In the genomic region with DNA sequence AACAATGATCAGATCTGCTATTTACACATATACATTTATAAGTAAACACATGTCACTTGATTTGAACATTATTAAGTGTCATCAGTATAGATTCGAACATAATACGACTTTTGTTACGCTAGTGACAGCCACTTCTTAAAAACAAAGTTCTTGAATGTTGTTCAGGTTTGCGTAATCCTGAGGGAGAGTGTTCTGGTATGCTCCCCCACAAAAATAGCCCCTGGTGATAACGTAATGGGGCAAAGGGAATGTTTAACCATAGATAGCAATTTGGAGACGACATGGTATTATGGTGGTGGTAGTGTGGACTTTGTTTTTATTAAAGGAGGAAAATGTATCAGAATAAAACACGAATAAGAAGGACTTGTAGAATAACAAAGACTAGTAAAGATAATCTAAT, we compare ENCODE assay signal across 15 cellular contexts.
A peak's percentile ranks its signal among the peaks of the same experiment; 100 is the strongest.
DNase-seq lines count a peak whose midpoint lies in the region; ATAC-seq, FAIRE-seq and TF ChIP-seq lines count a peak whose summit lies in the region.
"Had no signal": no experiment of that assay in that cellular context is flagged by ENCODE, and none has a peak within 500 bp of the region (broad histone marks: within the 10 kb centered on the region; RNA-seq: fewer than 3 reads in every experiment).

No MANE protein-coding gene starts in this region.

- H3K79me1 ChIP-seq in H1 (ENCODE audit: low read depth, low read length) = no peaks in the 10 kb centered on the region

- H3K4me3 ChIP-seq in breast epithelium = no peak overlapping the region
- H3K4me3 ChIP-seq in mammary epithelial cell (replicated peaks in 1 of 3; ENCODE audit: insufficient read depth in 1 of 3, low read depth in 2 of 3, low read length in 3 of 3) = no peak overlapping the region
- H3K4me3 ChIP-seq in H1 (ENCODE audit: extremely low read depth in 1 of 4, insufficient read depth in 2 of 4, low read depth in 3 of 4, low read length in 4 of 4) = no peak overlapping the region
- peak overlapping the region in 1 of 3 donors; percentile 16 for H3K4me3 ChIP-seq in right lobe of liver
- H3K4me3 ChIP-seq in upper lobe of right lung = no peak overlapping the region
- no peak overlapping the region for H3K4me3 ChIP-seq in Peyer's patch

- no peak for TF ChIP-seq RAD21 in H1 (IDR thresholded peaks at IDR 0.05 in 1 of 2, conservative IDR thresholded peaks at IDR 0.05 in 1 of 2; ENCODE audit: low read depth in 2 of 2, low read length in 2 of 2)

- H3K9ac ChIP-seq in mammary epithelial cell (ENCODE audit: insufficient read depth, low read length) (no peak overlapping the region), H1 (replicated peaks in 1 of 4; ENCODE audit: extremely low read depth in 1 of 4, low read depth in 3 of 4, low read length in 3 of 4) (no peak overlapping the region)

- dilution Hi-C loops in mammary epithelial cell (cut with HindIII; ENCODE audit: low sequenced_read_pairs) = no loop called here

- no peak overlapping the region for H2BK120ac ChIP-seq in H1 (replicated peaks; ENCODE audit: low read depth, low read length)

- no peak for FAIRE-seq in H1 (lab: Jason Lieb, UNC)
- FAIRE-seq: HTR-8/SVneo had no signal

- no peak for TF ChIP-seq CTCF in breast epithelium (IDR thresholded peaks at IDR 0.05)
- TF ChIP-seq CTCF in mammary epithelial cell (conservative IDR thresholded peaks at IDR 0.05 in 1 of 2, IDR thresholded peaks at IDR 0.05 in 1 of 2; ENCODE audit: extremely low read depth in 1 of 2, insufficient read depth in 1 of 2, low read depth in 1 of 2, low read length in 2 of 2) = no peak
- no peak for TF ChIP-seq CTCF in H1 (IDR thresholded peaks at IDR 0.05; ENCODE audit: control extremely low read depth in 1 of 3, insufficient read depth in 1 of 3, low read depth in 1 of 3, low read length in 3 of 3)
- TF ChIP-seq CTCF in right lobe of liver (IDR thresholded peaks at IDR 0.05) = no peak
- TF ChIP-seq CTCF in upper lobe of right lung (IDR thresholded peaks at IDR 0.05) = no peak
- TF ChIP-seq CTCF in Peyer's patch (IDR thresholded peaks at IDR 0.05) = no peak

- no peak for TF ChIP-seq EP300 in H1 (IDR thresholded peaks at IDR 0.05; ENCODE audit: borderline replicate concordance in 1 of 2, low read depth in 2 of 2, low read length in 2 of 2)

- no peaks in the 10 kb centered on the region for H3K23me2 ChIP-seq in H1 (ENCODE audit: low read depth, low read length)

- H4K91ac ChIP-seq in H1 (replicated peaks; ENCODE audit: insufficient read length, low read length) = no peak overlapping the region

- no peaks in the 10 kb centered on the region for H3K27me3 ChIP-seq in breast epithelium
- H3K27me3 ChIP-seq in mammary epithelial cell (ENCODE audit: insufficient read depth, low read length) = no peaks in the 10 kb centered on the region
- H3K27me3 ChIP-seq in H1 (replicated peaks in 1 of 4; ENCODE audit: control insufficient read depth in 3 of 4, extremely low read depth in 1 of 4, insufficient read depth in 3 of 4, low read length in 3 of 4) = no peaks in the 10 kb centered on the region
- no peaks in the 10 kb centered on the region for H3K27me3 ChIP-seq in right lobe of liver
- H3K27me3 ChIP-seq in upper lobe of right lung = no peaks in the 10 kb centered on the region
- H3K27me3 ChIP-seq in Peyer's patch = no peaks in the 10 kb centered on the region

- ATAC-seq in right lobe of liver (peak; percentile 63 to 81 (median 72)), upper lobe of right lung (peak; percentile 19)

- H4K8ac ChIP-seq in H1 (ENCODE audit: extremely low read depth, insufficient read depth, low read length) = no peak overlapping the region

- intact Hi-C loops in breast epithelium (cut with DNase I; ENCODE audit: low total_unique reads) = no loop called here
- intact Hi-C loops in mammary epithelial cell (cut with micrococcal nuclease) = no loop called here
- intact Hi-C loops in right lobe of liver (cut with DNase I) = no loop called here
- intact Hi-C loops in upper lobe of right lung (cut with DNase I) = no loop called here

- 91% methylated on average over 7 of the region's 7 CpGs for WGBS in mammary epithelial cell (ENCODE audit: low coverage, missing lambda C conversion rate)
- WGBS in H1 (ENCODE audit: extremely low coverage in 1 of 2, insufficient coverage in 1 of 2, insufficient read length in 1 of 2, insufficient replicate concordance in 2 of 2, low coverage in 1 of 2, low lambda C conversion rate in 2 of 2, missing lambda C conversion rate in 1 of 2), 2 experiments = 88% methylated on average over 7 of the region's 7 CpGs; no CpG with 5 or more reads in 1 of the 2 experiments
- 36% methylated on average over 7 of the region's 7 CpGs for WGBS in right lobe of liver (ENCODE audit: insufficient coverage, low coverage, low lambda C conversion rate, missing lambda C conversion rate)

- no peak overlapping the region for H3K4me2 ChIP-seq in mammary epithelial cell (ENCODE audit: insufficient read depth, low read depth, low read length)
- H3K4me2 ChIP-seq in H1 (ENCODE audit: insufficient read depth in 1 of 2, low read depth in 2 of 2, low read length in 2 of 2) = no peak overlapping the region

- no TSS peak for BruUV-seq in mammary epithelial cell (replicated peaks; lab: Mats Ljungman, UMichigan)

- no peak overlapping the region for H2BK12ac ChIP-seq in H1 (ENCODE audit: low read depth, low read length)

- peak overlapping the region; percentile 27 to 49 for H3K27ac ChIP-seq in breast epithelium
- H3K27ac ChIP-seq in mammary epithelial cell (ENCODE audit: insufficient read depth, low read depth, low read length) = no peak overlapping the region
- H3K27ac ChIP-seq in H1 (ENCODE audit: low read depth, low read length) = no peak overlapping the region
- peak overlapping the region; percentile 74 to 97 (median 81) for H3K27ac ChIP-seq in right lobe of liver
- peak overlapping the region; percentile 66 for H3K27ac ChIP-seq in upper lobe of right lung
- H3K27ac ChIP-seq in Peyer's patch = no peak overlapping the region

- no peak overlapping the region for H2AFZ ChIP-seq in mammary epithelial cell (ENCODE audit: low read depth, low read length)
- H2AFZ ChIP-seq in H1 (ENCODE audit: low read length) = no peak overlapping the region

- no peak overlapping the region for H2BK15ac ChIP-seq in H1 (ENCODE audit: low read length)

- H3K18ac ChIP-seq in H1 (ENCODE audit: extremely low read depth, low read length) = no peak overlapping the region

- H2BK5ac ChIP-seq in H1 (ENCODE audit: low read depth, low read length) = no peak overlapping the region

- H3K23ac ChIP-seq in H1 (ENCODE audit: insufficient read length) = no peak overlapping the region

- H3K14ac ChIP-seq in H1 (ENCODE audit: insufficient read length) = no peak overlapping the region

- H4K5ac ChIP-seq in H1 (ENCODE audit: insufficient read length, low read depth, low read length) = no peak overlapping the region

- no peak overlapping the region for H3K4ac ChIP-seq in H1 (replicated peaks; ENCODE audit: insufficient read length, low read depth, low read length)

- H2AK5ac ChIP-seq in H1 (ENCODE audit: low read depth, low read length) = no peak overlapping the region

- H4K20me1 ChIP-seq in mammary epithelial cell (ENCODE audit: insufficient read depth, low read length) (no peaks in the 10 kb centered on the region), H1 (replicated peaks in 1 of 2; ENCODE audit: control insufficient read depth in 1 of 2, insufficient read depth in 2 of 2, low read length in 2 of 2) (no peaks in the 10 kb centered on the region)

- in situ Hi-C loops in mammary epithelial cell (cut with MboI; ENCODE audit: low sequenced_read_pairs in 2 of 2) = no loop called here

- no peak overlapping the region for H2BK20ac ChIP-seq in H1 (ENCODE audit: low read length)

- H3K4me1 ChIP-seq in breast epithelium = no peaks in the 10 kb centered on the region
- peaks cover 6% of the 10 kb centered on the region for H3K4me1 ChIP-seq in mammary epithelial cell (ENCODE audit: insufficient read depth, low read length)
- H3K4me1 ChIP-seq in H1 (replicated peaks in 1 of 4; ENCODE audit: control insufficient read depth in 3 of 4, insufficient read depth in 4 of 4, low read length in 3 of 4) = peaks cover 3 to 22% (median 3%) of the 10 kb centered on the region in 4 experiments; a peak in 5 of 7 replicates
- peaks cover 0 to 56% (median 2%) of the 10 kb centered on the region in 4 donors for H3K4me1 ChIP-seq in right lobe of liver
- H3K4me1 ChIP-seq in upper lobe of right lung = peaks cover 5% of the 10 kb centered on the region
- peaks cover 0 to 6% (median 0%) of the 10 kb centered on the region in 4 donors for H3K4me1 ChIP-seq in Peyer's patch

- DNase-seq in breast epithelium (ENCODE audit: low spot score in 2 of 2) (peak in 1 of 2 donors; percentile 27), mammary epithelial cell (no peak), H1 (ENCODE audit: low read depth in 1 of 2, low spot score in 2 of 2) (no peak), right lobe of liver (peak in 1 of 3 donors; percentile 55), upper lobe of right lung (no peak), Peyer's patch (no peak), SHP77 treated with DMSO at 0.1 percent for 48 hours (lab: John Stamatoyannopoulos, UW) (no peak)
- no peak for DNase-seq in activated CD8-positive, alpha-beta memory T cell treated with anti-CD3 and anti-CD28 coated beads, Interleukin-2, amount 50 U/mL, for 48 hours
- DNase-seq: 8988T, C1 segment of cervical spinal cord, HCEC 1CT, NCI-H1105, NCI-H187 treated with DMSO at 0.1 percent for 48 hours, NCI-H446 had no signal

- H3K79me2 ChIP-seq in mammary epithelial cell (ENCODE audit: insufficient read depth, low read length) = no peaks in the 10 kb centered on the region
- H3K79me2 ChIP-seq in H1 (ENCODE audit: control insufficient read depth in 1 of 2, insufficient read depth in 2 of 2, low read length in 2 of 2) = no peaks in the 10 kb centered on the region

- H3K9me3 ChIP-seq in breast epithelium = no peaks in the 10 kb centered on the region
- no peaks in the 10 kb centered on the region for H3K9me3 ChIP-seq in mammary epithelial cell (replicated peaks; ENCODE audit: insufficient read depth, low read length)
- H3K9me3 ChIP-seq in H1 (ENCODE audit: insufficient read depth in 2 of 2, low read depth in 1 of 2, low read length in 1 of 2) = no peaks in the 10 kb centered on the region
- no peaks in the 10 kb centered on the region for H3K9me3 ChIP-seq in right lobe of liver
- no peaks in the 10 kb centered on the region for H3K9me3 ChIP-seq in upper lobe of right lung
- no peaks in the 10 kb centered on the region for H3K9me3 ChIP-seq in Peyer's patch

- POLR2A ChIA-PET in H1 (lab: Charles Lee; ENCODE audit: partially characterized antibody) = no interaction called here

- no peak overlapping the region for H3K56ac ChIP-seq in H1 (replicated peaks; ENCODE audit: insufficient read length, low read depth, low read length)

- H3K36me3 ChIP-seq in breast epithelium = peaks cover 3% of the 10 kb centered on the region
- H3K36me3 ChIP-seq in mammary epithelial cell (ENCODE audit: insufficient read depth, low read length) = no peaks in the 10 kb centered on the region
- H3K36me3 ChIP-seq in H1 (ENCODE audit: control insufficient read depth in 2 of 4, insufficient read depth in 4 of 4, low read length in 3 of 4) = no peaks in the 10 kb centered on the region
- H3K36me3 ChIP-seq in right lobe of liver = no peaks in the 10 kb centered on the region
- peaks cover 8% of the 10 kb centered on the region for H3K36me3 ChIP-seq in upper lobe of right lung
- no peaks in the 10 kb centered on the region for H3K36me3 ChIP-seq in Peyer's patch

- CTCF ChIA-PET in mammary epithelial cell (lab: Charles Lee; ENCODE audit: low non-redundant PET) (no interaction called here), H1 (lab: Charles Lee; ENCODE audit: partially characterized antibody) (interaction anchor here (0.6 to 2.8 kb wide), 13 partner anchors 8 to 213 kb away, joined by 3 to 11 read pairs (median 3); no protein-coding TSS in a partner anchor)

- TF ChIP-seq POLR2A in breast epithelium (IDR thresholded peaks at IDR 0.05) (no peak), H1 (IDR thresholded peaks at IDR 0.05; ENCODE audit: control extremely low read depth in 1 of 2, low read depth in 2 of 2, low read length in 2 of 2) (no peak), right lobe of liver (IDR thresholded peaks at IDR 0.05) (peak; percentile 2), Peyer's patch (IDR thresholded peaks at IDR 0.05) (no peak)

Comparison
In these comparisons a context has a peak if more than half of its experiments do, and no peak if none do; other contexts are left out.
1. H3K27ac ChIP-seq: peak in breast epithelium (2 of 2), right lobe of liver (3 of 3) and upper lobe of right lung (single experiment); none in mammary epithelial cell (single experiment), H1 (single experiment) and Peyer's patch (0 of 4).